Comparison of ENCODE assay signal across 23 cellular contexts in the genomic region with DNA sequence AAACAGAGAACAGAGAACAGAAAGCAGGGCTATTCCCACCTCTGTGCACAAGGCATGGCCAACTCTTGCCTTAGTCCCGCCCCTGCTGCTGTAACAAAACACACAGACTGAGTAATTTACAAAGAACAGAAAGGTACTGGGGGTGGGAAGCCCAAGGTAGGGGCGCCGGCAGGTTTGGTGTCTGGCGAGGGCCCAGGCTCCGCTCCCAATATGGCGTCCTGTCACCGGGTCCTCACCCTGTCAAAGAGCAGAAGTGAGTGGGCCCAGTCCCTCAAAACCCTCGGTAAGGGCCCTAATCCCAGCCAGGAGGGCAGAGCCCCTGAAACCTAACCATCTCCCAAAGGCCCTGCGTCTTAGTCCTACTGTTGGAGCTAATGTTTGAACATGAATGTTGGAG.
DNase-seq lines count a peak whose midpoint lies in the region; ATAC-seq and TF ChIP-seq lines count a peak whose summit lies in the region.
"Had no signal": no experiment of that assay in that cellular context is flagged by ENCODE, and none has a peak within 500 bp of the region (broad histone marks: within the 10 kb centered on the region; RNA-seq: fewer than 3 reads in every experiment).

No MANE protein-coding gene starts in this region.

- H3K27me3 Mint-ChIP-seq in CD8-positive, alpha-beta T cell (ENCODE audit: low read depth) = no peaks in the 10 kb centered on the region
- peaks cover 4% of the 10 kb centered on the region for H3K27me3 Mint-ChIP-seq in glutamatergic neuron (ENCODE audit: unreplicated experiment)
- H3K27me3 Mint-ChIP-seq in neural progenitor cell (ENCODE audit: insufficient read depth, low read depth) = peaks cover 8% of the 10 kb centered on the region

- peaks cover 20% of the 10 kb centered on the region for H3K4me1 ChIP-seq in CD8-positive, alpha-beta T cell (ENCODE audit: insufficient read depth, low read length)
- H3K4me1 ChIP-seq in neural progenitor cell = no peaks in the 10 kb centered on the region
- H3K4me1 ChIP-seq: A549, BE2C, Caco-2, HAP-1 had no signal

- POLR2A ChIA-PET in CD8-positive, alpha-beta T cell (lab: Charles Lee) = no interaction called here

- H3F3A ChIP-seq in neural progenitor cell (ENCODE audit: low read depth) = no peaks in the 10 kb centered on the region

- DNase-seq in CD8-positive, alpha-beta T cell = no peak
- peak; percentile 5 for DNase-seq in glutamatergic neuron
- no peak for DNase-seq in neural progenitor cell (ENCODE audit: low spot score)
- DNase-seq in foreskin fibroblast = no peak
- no peak for DNase-seq in NAMALWA (ENCODE audit: low spot score)
- DNase-seq in NCI-H1092 (lab: John Stamatoyannopoulos, UW) = no peak
- DNase-seq: 8988T; ACHN; AML-193; BE2C; Caco-2; CD4-positive, alpha-beta memory T cell; DMS 273 treated with DMSO at 0.1 percent for 48 hours; DMS79; EL; GDM1; GM23248; HFFc6 had no signal

- no peak overlapping the region for H3K27ac ChIP-seq in CD8-positive, alpha-beta T cell (ENCODE audit: low read depth, low read length)
- no peak overlapping the region for H3K27ac ChIP-seq in neural progenitor cell
- H3K27ac ChIP-seq: A549; BLaER1 treated with 17β-estradiol and CSF1 and Interleukin-3, amounts not matched to agents 10 nM and 100 nM; GM23248 had no signal

- H4K20me1 ChIP-seq in neural progenitor cell (ENCODE audit: low read depth) = no peaks in the 10 kb centered on the region

- no peaks in the 10 kb centered on the region for H3K36me3 Mint-ChIP-seq in CD8-positive, alpha-beta T cell
- H3K36me3 Mint-ChIP-seq in glutamatergic neuron (ENCODE audit: unreplicated experiment) (peaks cover 10% of the 10 kb centered on the region), neural progenitor cell (no peaks in the 10 kb centered on the region)
- H3K36me3 Mint-ChIP-seq: CD14-positive monocyte; CD4-positive, alpha-beta memory T cell had no signal

- H3K9me3 ChIP-seq in CD8-positive, alpha-beta T cell (ENCODE audit: low read length) = no peaks in the 10 kb centered on the region
- H3K9me3 ChIP-seq in neural progenitor cell (ENCODE audit: low read depth) = no peaks in the 10 kb centered on the region
- H3K9me3 ChIP-seq: A549, BE2C, Caco-2, HAP-1 had no signal

- H3K27ac Mint-ChIP-seq in CD8-positive, alpha-beta T cell = peak overlapping the region; percentile 22
- H3K27ac Mint-ChIP-seq in glutamatergic neuron (ENCODE audit: unreplicated experiment) (no peak overlapping the region), neural progenitor cell (peak overlapping the region; percentile 63)
- H3K27ac Mint-ChIP-seq: HFFc6 had no signal

- TF ChIP-seq CTCF in CD8-positive, alpha-beta T cell (IDR thresholded peaks at IDR 0.05) = no peak
- TF ChIP-seq CTCF in glutamatergic neuron (IDR thresholded peaks at IDR 0.05; ENCODE audit: partially characterized antibody, unreplicated experiment) (no peak), neural progenitor cell (IDR thresholded peaks at IDR 0.05) (no peak), foreskin fibroblast (IDR thresholded peaks at IDR 0.05; ENCODE audit: low read depth, low read length) (no peak)

- no peak overlapping the region for H3K9ac ChIP-seq in neural progenitor cell
- H3K9ac ChIP-seq: BLaER1 treated with 17β-estradiol and CSF1 and Interleukin-3, amounts not matched to agents 10 nM and 100 nM; GM23248 had no signal

- no peak for ATAC-seq in CD8-positive, alpha-beta T cell
- ATAC-seq: A549, GM12878 had no signal

- H3K36me3 ChIP-seq in CD8-positive, alpha-beta T cell (ENCODE audit: insufficient read depth, low read length) = no peaks in the 10 kb centered on the region
- H3K36me3 ChIP-seq in neural progenitor cell = no peaks in the 10 kb centered on the region
- H3K36me3 ChIP-seq: BE2C, HAP-1 had no signal

- CTCF ChIA-PET in CD8-positive, alpha-beta T cell (lab: Charles Lee) = interaction anchor here (0.9 kb wide), 1 partner anchor 8 kb away, joined by 3 read pairs; no protein-coding TSS in a partner anchor

- H2AFZ ChIP-seq in neural progenitor cell (replicated peaks) = no peak overlapping the region
- H2AFZ ChIP-seq: GM23248 had no signal

- peaks cover 36% of the 10 kb centered on the region for H3K4me1 Mint-ChIP-seq in CD8-positive, alpha-beta T cell (ENCODE audit: low read depth)
- peaks cover 7% of the 10 kb centered on the region for H3K4me1 Mint-ChIP-seq in glutamatergic neuron (ENCODE audit: low read depth, unreplicated experiment)
- H3K4me1 Mint-ChIP-seq in neural progenitor cell = peaks cover 14% of the 10 kb centered on the region
- H3K4me1 Mint-ChIP-seq: CD14-positive monocyte had no signal

- no peak overlapping the region for H3K4me2 ChIP-seq in neural progenitor cell
- H3K4me2 ChIP-seq: A549; BLaER1 treated with 17β-estradiol and CSF1 and Interleukin-3, amounts not matched to agents 10 nM and 100 nM had no signal

- no peaks in the 10 kb centered on the region for H3K27me3 ChIP-seq in CD8-positive, alpha-beta T cell (ENCODE audit: insufficient read depth, low read length)
- H3K27me3 ChIP-seq in neural progenitor cell = no peaks in the 10 kb centered on the region
- H3K27me3 ChIP-seq: BE2C; BLaER1 treated with 17β-estradiol and CSF1 and Interleukin-3, amounts not matched to agents 10 nM and 100 nM had no signal

- no peaks in the 10 kb centered on the region for H3K79me2 ChIP-seq in neural progenitor cell (ENCODE audit: low read depth)

- no peak overlapping the region for H3K4me3 ChIP-seq in CD8-positive, alpha-beta T cell (ENCODE audit: low read depth, low read length)
- H3K4me3 ChIP-seq in neural progenitor cell = no peak overlapping the region
- no peak overlapping the region for H3K4me3 ChIP-seq in foreskin fibroblast (ENCODE audit: low read depth in 1 of 2, low read length in 2 of 2)
- H3K4me3 ChIP-seq: A549; BLaER1 treated with 17β-estradiol and CSF1 and Interleukin-3, amounts not matched to agents 10 nM and 100 nM; GM12878; GM23248; HAP-1 had no signal

- intact Hi-C loops in CD8-positive, alpha-beta T cell (cut with DNase I, micrococcal nuclease) = no loop called here

- H3K4me3 Mint-ChIP-seq in CD8-positive, alpha-beta T cell = no peak overlapping the region
- H3K4me3 Mint-ChIP-seq in glutamatergic neuron (ENCODE audit: unreplicated experiment) = no peak overlapping the region
- no peak overlapping the region for H3K4me3 Mint-ChIP-seq in neural progenitor cell
- H3K4me3 Mint-ChIP-seq: CD14-positive monocyte, HFFc6 had no signal

- H3K9me3 Mint-ChIP-seq in CD8-positive, alpha-beta T cell = peaks cover 13% of the 10 kb centered on the region
- H3K9me3 Mint-ChIP-seq in glutamatergic neuron (ENCODE audit: unreplicated experiment) (peaks cover 17% of the 10 kb centered on the region), neural progenitor cell (no peaks in the 10 kb centered on the region)
